ENCODE assay signal across 18 cellular contexts in the genomic region with DNA sequence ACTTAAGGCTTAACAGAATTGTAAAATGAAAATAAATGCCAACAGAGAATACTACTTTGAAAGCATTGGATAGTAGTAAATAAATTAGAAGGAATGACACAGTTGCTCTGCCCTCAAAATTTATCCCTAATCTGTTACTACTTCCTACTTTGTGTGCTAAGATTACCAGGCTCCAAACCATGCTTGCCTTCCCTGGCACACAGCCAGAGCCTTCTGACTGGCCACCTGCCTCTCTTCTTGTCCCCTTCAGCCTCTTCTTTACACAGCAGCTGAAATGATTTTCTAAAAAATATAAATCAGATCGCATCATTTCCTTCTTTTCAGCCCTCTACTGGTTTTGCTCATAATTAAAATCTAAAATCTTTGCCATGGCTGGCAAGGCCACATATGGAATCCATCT.
DNase-seq lines count a peak whose midpoint lies in the region; ATAC-seq and TF ChIP-seq lines count a peak whose summit lies in the region.
"Had no signal": no experiment of that assay in that cellular context is flagged by ENCODE, and none has a peak within 500 bp of the region (broad histone marks: within the 10 kb centered on the region; RNA-seq: fewer than 3 reads in every experiment).

No MANE protein-coding gene starts in this region.

- H3K27ac ChIP-seq in uterus: no peak overlapping the region
- H3K27ac ChIP-seq: hepatocyte, neutrophil, sigmoid colon, tibial artery had no signal

- intact Hi-C loops in head of caudate nucleus (cut with DNase I): no loop called here
- intact Hi-C loops in uterus (cut with DNase I; ENCODE audit: low total_unique reads): no loop called here

- no peaks in the 10 kb centered on the region for H3K36me3 ChIP-seq in uterus
- H3K36me3 ChIP-seq: neutrophil, sigmoid colon, tibial artery had no signal

- no peak for TF ChIP-seq POLR2A in uterus (IDR thresholded peaks at IDR 0.05)

- H3K9me3 ChIP-seq in uterus: no peaks in the 10 kb centered on the region
- H3K9me3 ChIP-seq: neutrophil, sigmoid colon, tibial artery had no signal

- no peak for TF ChIP-seq CTCF in uterus (IDR thresholded peaks at IDR 0.05)

- ATAC-seq in GM21526 (IDR thresholded peaks at IDR 0.05; ENCODE audit: low FRiP score, unreplicated experiment): no peak
- ATAC-seq: esophagus mucosa, GM23338 had no signal

- DNase-seq in COR-L47 (lab: John Stamatoyannopoulos, UW) (peak; percentile 2), NAMALWA (ENCODE audit: low spot score) (peak; percentile 12), NCI-H774 (lab: John Stamatoyannopoulos, UW) (peak; percentile 5), head of caudate nucleus (peak in 24 of 42 donors; percentile 4 to 65 (median 20)), uterus (no peak), C1 segment of cervical spinal cord (lab: John Stamatoyannopoulos, UW) (no peak)
- no peak for DNase-seq in activated naive CD4-positive, alpha-beta T cell treated with Interleukin-2 at 50 U/mL for 16 hours
- DNase-seq: activated CD4-positive, CD25-positive, alpha-beta regulatory T cell; activated naive CD4-positive, alpha-beta T cell treated with anti-CD3 and anti-CD28 coated beads, Interleukin-2, amount 10 ng/mL, durations not matched to agents 7 days and 5 days; sigmoid colon; stimulated activated CD4-positive, alpha-beta T cell treated with anti-CD3 and anti-CD28 coated beads, Interleukin-4, amount 100 ng/mL, for 4 hours; T-helper 1 cell; tibial artery had no signal

- no peak overlapping the region for H3K4me3 ChIP-seq in uterus
- H3K4me3 ChIP-seq: GM23338, hepatocyte, sigmoid colon, tibial artery had no signal

- H3K27me3 ChIP-seq in uterus: no peaks in the 10 kb centered on the region
- H3K27me3 ChIP-seq: hepatocyte, neutrophil, sigmoid colon, tibial artery had no signal

- H3K4me1 ChIP-seq in uterus: no peaks in the 10 kb centered on the region
- H3K4me1 ChIP-seq: sigmoid colon, tibial artery had no signal

Comparison
In these comparisons a context has a peak if more than half of its experiments do, and no peak if none do; other contexts are left out.
1. DNase-seq: peak in COR-L47 (single experiment), NAMALWA (single experiment), NCI-H774 (single experiment) and head of caudate nucleus (24 of 42); none in uterus (0 of 2), activated naive CD4-positive, alpha-beta T cell treated with Interleukin-2 at 50 U/mL for 16 hours (single experiment) and C1 segment of cervical spinal cord (0 of 14).